In genomic region chr1:9726406-9726805, GRCh38 we compare ENCODE assay signal across 13 cellular contexts.
"Had no signal": no experiment of that assay in that cellular context is flagged by ENCODE, and none has a peak within 500 bp of the region (broad histone marks: within the 10 kb centered on the region; RNA-seq: fewer than 3 reads in every experiment).

No MANE protein-coding gene starts in this region.

- H3K4me1 Mint-ChIP-seq: brain had no signal

- H3K4me3 ChIP-seq: esophagus muscularis mucosa, upper lobe of right lung had no signal

- DNase-seq: activated CD4-positive, alpha-beta T cell treated with anti-CD3 and anti-CD28 coated beads, Interleukin-2, amount 50 U/mL, for 1 hour; activated naive CD4-positive, alpha-beta T cell treated with anti-CD3 and anti-CD28 coated beads, Interleukin-2, amount 50 U/mL, for 16 hours; amygdala; immature natural killer cell; natural killer cell; stimulated activated CD4-positive, alpha-beta T cell treated with anti-CD3 and anti-CD28 coated beads, Interleukin-2, amount 100 ng/mL, for 24 hours; stimulated activated naive CD8-positive, alpha-beta T cell treated with anti-CD3 and anti-CD28 coated beads, Interleukin-15, Interleukin-2, amounts not matched to agents 100 U/mL and 50 U/mL, for 24 hours; T1000; upper lobe of right lung had no signal

- ATAC-seq: natural killer cell; sciatic nerve; stimulated activated naive CD8-positive, alpha-beta T cell treated with anti-CD3 and anti-CD28 coated beads, Interleukin-15, Interleukin-2, amounts not matched to agents 100 U/mL and 50 U/mL, for 24 hours; upper lobe of right lung had no signal

- H3K4me1 ChIP-seq: upper lobe of right lung had no signal

- H3K36me3 Mint-ChIP-seq: natural killer cell had no signal

- H3K27ac ChIP-seq: upper lobe of right lung, VCaP had no signal

- H3K4me3 Mint-ChIP-seq: brain, natural killer cell had no signal

- H3K9me3 ChIP-seq: esophagus muscularis mucosa, upper lobe of right lung had no signal

- H3K27me3 Mint-ChIP-seq: brain had no signal

- H3K27me3 ChIP-seq: esophagus muscularis mucosa, upper lobe of right lung had no signal

- H3K9me3 Mint-ChIP-seq: immature natural killer cell, natural killer cell had no signal
